Comparison of ENCODE assay signal across 17 cellular contexts in genomic region chr19:58349590-58349989, GRCh38. TPM values are rescaled to one million over a fixed set of nuclear protein-coding genes. Genes with fewer than 3 reads are reported as not detected.
A peak's percentile ranks its signal among the peaks of the same experiment; 100 is the strongest.
DNase-seq lines count a peak whose midpoint lies in the region; ATAC-seq and TF ChIP-seq lines count a peak whose summit lies in the region.
"Had no signal": no experiment of that assay in that cellular context is flagged by ENCODE, and none has a peak within 500 bp of the region (broad histone marks: within the 10 kb centered on the region; RNA-seq: fewer than 3 reads in every experiment).

No MANE protein-coding gene starts in this region.

- H3K9ac ChIP-seq in Loucy (ENCODE audit: low read depth, low read length, poor library complexity, severe bottlenecking) (peak overlapping the region; percentile 15), adipocyte (ENCODE audit: low read length) (no peak overlapping the region)
- H3K9ac ChIP-seq: KMS-11 had no signal

- H3K79me2 ChIP-seq in Loucy (ENCODE audit: insufficient read depth, low read length) (peaks cover 25% of the 10 kb centered on the region), osteoblast (ENCODE audit: insufficient read depth, low read length) (no peaks in the 10 kb centered on the region)

- CTCF ChIA-PET in activated CD4-positive, alpha-beta memory T cell treated with anti-CD3 and anti-CD28 coated beads, Interleukin-2, amount 10 ng/mL, durations not matched to agents 7 days and 5 days (lab: Charles Lee) = no interaction called here
- CTCF ChIA-PET in activated CD4-positive, alpha-beta memory T cell treated with anti-CD3 and anti-CD28 coated beads for 36 hours (lab: Charles Lee) = no interaction called here

- no peaks in the 10 kb centered on the region for H3K9me2 ChIP-seq in Loucy (replicated peaks; ENCODE audit: low read depth, low read length)

- no peak for DNase-seq in activated CD4-positive, alpha-beta memory T cell treated with anti-CD3 and anti-CD28 coated beads, Interleukin-2, amount 10 ng/mL, durations not matched to agents 7 days and 5 days
- no peak for DNase-seq in activated CD4-positive, alpha-beta memory T cell treated with anti-CD3 and anti-CD28 coated beads for 36 hours
- DNase-seq in adipocyte (ENCODE audit: low read depth) (no peak), osteoblast (ENCODE audit: insufficient read length, low spot score, missing footprints) (no peak), NCI-H1417 (lab: John Stamatoyannopoulos, UW) (no peak), HUDEP-2 (lab: John Stamatoyannopoulos, UW; ENCODE audit: unreplicated experiment in 76 of 76) (no peak), left colon (no peak)
- DNase-seq: activated naive CD4-positive, alpha-beta T cell treated with Interleukin-2 at 50 U/mL for 16 hours; body of pancreas; CD4-positive, alpha-beta T cell; DMS79; left lung; NCI-H1417 treated with DMSO at 0.1 percent for 48 hours; stomach had no signal

- H3K36me3 Mint-ChIP-seq in activated CD4-positive, alpha-beta memory T cell treated with anti-CD3 and anti-CD28 coated beads, Interleukin-2, amount 10 ng/mL, durations not matched to agents 7 days and 5 days (ENCODE audit: low read depth) = peaks cover 26% of the 10 kb centered on the region
- H3K36me3 Mint-ChIP-seq in activated CD4-positive, alpha-beta memory T cell treated with anti-CD3 and anti-CD28 coated beads for 36 hours = peaks cover 4% of the 10 kb centered on the region

- no peaks in the 10 kb centered on the region for H3K27me3 ChIP-seq in Loucy (ENCODE audit: insufficient read depth, low read length, poor library complexity, severe bottlenecking)
- H3K27me3 ChIP-seq in adipocyte (replicated peaks; ENCODE audit: control insufficient read depth, insufficient read depth, low read length) = no peaks in the 10 kb centered on the region
- peaks cover 27% of the 10 kb centered on the region for H3K27me3 ChIP-seq in osteoblast (ENCODE audit: insufficient read depth, low read length)

- H3K4me1 Mint-ChIP-seq in activated CD4-positive, alpha-beta memory T cell treated with anti-CD3 and anti-CD28 coated beads, Interleukin-2, amount 10 ng/mL, durations not matched to agents 7 days and 5 days = peaks cover 35% of the 10 kb centered on the region
- peaks cover 21% of the 10 kb centered on the region for H3K4me1 Mint-ChIP-seq in activated CD4-positive, alpha-beta memory T cell treated with anti-CD3 and anti-CD28 coated beads for 36 hours (ENCODE audit: low read depth)

- H3K4me3 Mint-ChIP-seq in activated CD4-positive, alpha-beta memory T cell treated with anti-CD3 and anti-CD28 coated beads, Interleukin-2, amount 10 ng/mL, durations not matched to agents 7 days and 5 days = peak overlapping the region; percentile 8
- no peak overlapping the region for H3K4me3 Mint-ChIP-seq in activated CD4-positive, alpha-beta memory T cell treated with anti-CD3 and anti-CD28 coated beads for 36 hours
- H3K4me3 Mint-ChIP-seq: CD4-positive, alpha-beta T cell had no signal

- H3K9me3 ChIP-seq in Loucy (ENCODE audit: insufficient read depth, low read depth, low read length) = no peaks in the 10 kb centered on the region
- H3K9me3 ChIP-seq in adipocyte (ENCODE audit: control insufficient read depth, low read length) = no peaks in the 10 kb centered on the region
- no peaks in the 10 kb centered on the region for H3K9me3 ChIP-seq in osteoblast (ENCODE audit: low read depth, low read length)
- H3K9me3 ChIP-seq: body of pancreas, left lung, prostate gland had no signal

- H3K36me3 ChIP-seq in Loucy (ENCODE audit: insufficient read depth, low read length) (no peaks in the 10 kb centered on the region), adipocyte (ENCODE audit: control insufficient read depth, insufficient read depth, low read length, severe bottlenecking) (no peaks in the 10 kb centered on the region), osteoblast (ENCODE audit: insufficient read depth, low read length) (no peaks in the 10 kb centered on the region)
- H3K36me3 ChIP-seq: prostate gland had no signal

- no peak overlapping the region for H3K27ac ChIP-seq in osteoblast (ENCODE audit: low read depth, low read length)
- H3K27ac ChIP-seq: body of pancreas, KMS-11, left lung, prostate gland, stomach had no signal

- H3K9me3 Mint-ChIP-seq in activated CD4-positive, alpha-beta memory T cell treated with anti-CD3 and anti-CD28 coated beads, Interleukin-2, amount 10 ng/mL, durations not matched to agents 7 days and 5 days = no peaks in the 10 kb centered on the region
- H3K9me3 Mint-ChIP-seq in activated CD4-positive, alpha-beta memory T cell treated with anti-CD3 and anti-CD28 coated beads for 36 hours = no peaks in the 10 kb centered on the region
- H3K9me3 Mint-ChIP-seq: CD4-positive, alpha-beta T cell had no signal

- H2AFZ ChIP-seq in Loucy (ENCODE audit: low read length) = no peak overlapping the region
- no peak overlapping the region for H2AFZ ChIP-seq in osteoblast (ENCODE audit: low read length)

- H3K4me2 ChIP-seq in Loucy (ENCODE audit: low read depth, low read length, poor library complexity, severe bottlenecking) (peak overlapping the region; percentile 84), osteoblast (ENCODE audit: insufficient read depth, low read length) (peak overlapping the region; percentile 45)
- H3K4me2 ChIP-seq: KMS-11 had no signal

- peak overlapping the region; percentile 11 for H3K4me3 ChIP-seq in Loucy (ENCODE audit: low read length, poor library complexity, severe bottlenecking)
- H3K4me3 ChIP-seq in adipocyte (ENCODE audit: low read length) = peak overlapping the region; percentile 86
- no peak overlapping the region for H3K4me3 ChIP-seq in osteoblast (ENCODE audit: insufficient read depth, low read length)
- H3K4me3 ChIP-seq: body of pancreas, left lung, prostate gland had no signal

- no peak for ATAC-seq in left colon
- ATAC-seq: body of pancreas, left lung had no signal

- TF ChIP-seq CTCF in Loucy (conservative IDR thresholded peaks at IDR 0.05; ENCODE audit: low read length) (no peak), osteoblast (IDR thresholded peaks at IDR 0.05; ENCODE audit: extremely low read depth, low read depth, low read length) (no peak)

- H3F3A ChIP-seq in Loucy (ENCODE audit: low read depth) = no peaks in the 10 kb centered on the region

- H3K27ac Mint-ChIP-seq in activated CD4-positive, alpha-beta memory T cell treated with anti-CD3 and anti-CD28 coated beads, Interleukin-2, amount 10 ng/mL, durations not matched to agents 7 days and 5 days = no peak overlapping the region
- no peak overlapping the region for H3K27ac Mint-ChIP-seq in activated CD4-positive, alpha-beta memory T cell treated with anti-CD3 and anti-CD28 coated beads for 36 hours
- H3K27ac Mint-ChIP-seq: CD4-positive, alpha-beta T cell had no signal

- intact Hi-C loops in activated CD4-positive, alpha-beta memory T cell treated with anti-CD3 and anti-CD28 coated beads for 36 hours (cut with micrococcal nuclease) = loop anchor here (5.0 kb wide), 1 partner anchor 58 kb away; the partner anchor contains the start of gene ZNF584
- intact Hi-C loops in left colon (cut with DNase I, micrococcal nuclease) = no loop called here

- H3K4me1 ChIP-seq in Loucy (ENCODE audit: insufficient read depth, low read length, poor library complexity, severe bottlenecking) = peaks cover 23% of the 10 kb centered on the region
- H3K4me1 ChIP-seq in adipocyte (ENCODE audit: control insufficient read depth, insufficient read depth, low read length) = peaks cover 17% of the 10 kb centered on the region
- no peaks in the 10 kb centered on the region for H3K4me1 ChIP-seq in osteoblast (ENCODE audit: insufficient read depth, low read length)
- H3K4me1 ChIP-seq: prostate gland had no signal

- H4K20me1 ChIP-seq in Loucy (ENCODE audit: insufficient read depth, low read length, poor library complexity, severe bottlenecking) = no peaks in the 10 kb centered on the region
- H4K20me1 ChIP-seq in osteoblast (ENCODE audit: insufficient read depth, low read length) = no peaks in the 10 kb centered on the region

- POLR2A ChIA-PET in activated CD4-positive, alpha-beta memory T cell treated with anti-CD3 and anti-CD28 coated beads, Interleukin-2, amount 10 ng/mL, durations not matched to agents 7 days and 5 days (lab: Charles Lee) = no interaction called here
- POLR2A ChIA-PET in activated CD4-positive, alpha-beta memory T cell treated with anti-CD3 and anti-CD28 coated beads for 36 hours (lab: Charles Lee) = no interaction called here

- peaks cover 6% of the 10 kb centered on the region for H3K27me3 Mint-ChIP-seq in activated CD4-positive, alpha-beta memory T cell treated with anti-CD3 and anti-CD28 coated beads, Interleukin-2, amount 10 ng/mL, durations not matched to agents 7 days and 5 days
- H3K27me3 Mint-ChIP-seq in activated CD4-positive, alpha-beta memory T cell treated with anti-CD3 and anti-CD28 coated beads for 36 hours = peaks cover 4% of the 10 kb centered on the region

RNA-seq across cellular contexts. Expression of gene A1BG, which starts 3.7 kb away (rescaled TPM):
- 1 to 10 TPM; 8.5 to 9.9 TPM for total RNA-seq in activated CD4-positive, alpha-beta memory T cell treated with anti-CD3 and anti-CD28 coated beads, Interleukin-2, amount 10 ng/mL, durations not matched to agents 7 days and 5 days
- total RNA-seq in activated CD4-positive, alpha-beta memory T cell treated with anti-CD3 and anti-CD28 coated beads for 36 hours = 10 to 100 TPM in 1 of 2 experiments, 1 to 10 TPM in 1; 9.9 to 12.9 TPM
- total RNA-seq in osteoblast (1.1 and 1.5 TPM in 2 replicates), left colon (1 to 10 TPM; 2.1 to 2.5 TPM)

RNA-seq across cellular contexts. Expression of gene ZNF497, which starts 13.0 kb away (rescaled TPM):
- total RNA-seq in activated CD4-positive, alpha-beta memory T cell treated with anti-CD3 and anti-CD28 coated beads, Interleukin-2, amount 10 ng/mL, durations not matched to agents 7 days and 5 days = 1 to 10 TPM; 1.1 to 1.2 TPM
- under 1 TPM; 0.31 to 0.93 TPM for total RNA-seq in activated CD4-positive, alpha-beta memory T cell treated with anti-CD3 and anti-CD28 coated beads for 36 hours
- total RNA-seq in osteoblast (1.2 and 1.4 TPM in 2 replicates), left colon (1 to 10 TPM in 1 of 2 donors, under 1 TPM in 1; 0.73 to 1.6 TPM)

RNA-seq across cellular contexts. Expression of gene ZSCAN22, which starts 22.8 kb away (rescaled TPM):
- 1 to 10 TPM; 5.4 to 5.7 TPM for total RNA-seq in activated CD4-positive, alpha-beta memory T cell treated with anti-CD3 and anti-CD28 coated beads, Interleukin-2, amount 10 ng/mL, durations not matched to agents 7 days and 5 days
- total RNA-seq in activated CD4-positive, alpha-beta memory T cell treated with anti-CD3 and anti-CD28 coated beads for 36 hours = 1 to 10 TPM; 3.1 to 3.3 TPM
- total RNA-seq in osteoblast (2.5 and 3.5 TPM in 2 replicates), left colon (1 to 10 TPM; 2.6 to 2.8 TPM)

RNA-seq across cellular contexts. Expression of gene ZNF837, which starts 31.2 kb away (rescaled TPM):
- total RNA-seq in activated CD4-positive, alpha-beta memory T cell treated with anti-CD3 and anti-CD28 coated beads, Interleukin-2, amount 10 ng/mL, durations not matched to agents 7 days and 5 days = 1 to 10 TPM; 1.7 TPM
- total RNA-seq in activated CD4-positive, alpha-beta memory T cell treated with anti-CD3 and anti-CD28 coated beads for 36 hours = 1 to 10 TPM; 2.1 to 2.4 TPM
- total RNA-seq in osteoblast = 4.4 and 4.7 TPM in 2 replicates
- 1 to 10 TPM; 2.4 to 2.5 TPM for total RNA-seq in left colon

RNA-seq across cellular contexts. Expression of gene RPS5, which starts 37.5 kb away (rescaled TPM):
- 100 to 1,000 TPM; 785 to 801 TPM for total RNA-seq in activated CD4-positive, alpha-beta memory T cell treated with anti-CD3 and anti-CD28 coated beads, Interleukin-2, amount 10 ng/mL, durations not matched to agents 7 days and 5 days
- 1,000 to 10,000 TPM; 1,415 to 1,438 TPM for total RNA-seq in activated CD4-positive, alpha-beta memory T cell treated with anti-CD3 and anti-CD28 coated beads for 36 hours
- total RNA-seq in osteoblast (1,166 and 1,239 TPM in 2 replicates), left colon (100 to 1,000 TPM; 600 to 683 TPM)
